In the genomic region with DNA sequence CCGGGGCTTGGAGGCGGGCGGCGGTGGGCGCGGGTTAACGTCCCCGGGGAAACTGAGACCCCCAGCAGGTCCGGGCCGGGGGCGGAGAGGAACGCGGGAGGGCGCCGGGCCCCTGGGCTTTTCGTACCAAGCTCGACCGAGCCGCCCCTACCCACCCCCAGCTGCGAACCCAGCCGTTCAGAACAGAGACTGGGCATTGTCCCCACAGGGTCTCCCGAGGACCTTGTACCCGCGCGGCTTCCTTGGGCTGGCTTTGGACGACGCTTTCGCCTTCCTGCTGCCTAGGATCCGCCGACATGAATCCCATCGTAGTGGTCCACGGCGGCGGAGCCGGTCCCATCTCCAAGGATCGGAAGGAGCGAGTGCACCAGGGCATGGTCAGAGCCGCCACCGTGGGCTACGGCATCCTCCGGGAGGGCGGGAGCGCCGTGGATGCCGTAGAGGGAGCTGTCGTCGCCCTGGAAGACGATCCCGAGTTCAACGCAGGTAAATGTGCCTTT, we compare ENCODE assay signal across 1 cellular context.
TF ChIP-seq lines count a peak whose summit lies in the region.

No MANE protein-coding gene starts in this region.

TF ChIP-seq in IMR-90, 13 proteins besides CTCF, POLR2A, EP300 and RAD21 (continued from another document):
- TF ChIP-seq CHD1 (IDR thresholded peaks at IDR 0.05; ENCODE audit: low read depth, low read length) (no peak), RCOR1 (IDR thresholded peaks at IDR 0.05; ENCODE audit: insufficient replicate concordance, low read length) (no peak), MXI1 (IDR thresholded peaks at IDR 0.05; ENCODE audit: borderline replicate concordance, low read depth, low read length) (no peak), FOS (IDR thresholded peaks at IDR 0.05; ENCODE audit: low read depth, low read length) (no peak), MAZ (IDR thresholded peaks at IDR 0.05; ENCODE audit: borderline replicate concordance, low read depth, low read length) (no peak), MAFK (IDR thresholded peaks at IDR 0.05; ENCODE audit: low read depth, low read length) (no peak), CEBPB (IDR thresholded peaks at IDR 0.05; ENCODE audit: low read depth, low read length) (no peak)
- TF ChIP-seq, protein P1, sequence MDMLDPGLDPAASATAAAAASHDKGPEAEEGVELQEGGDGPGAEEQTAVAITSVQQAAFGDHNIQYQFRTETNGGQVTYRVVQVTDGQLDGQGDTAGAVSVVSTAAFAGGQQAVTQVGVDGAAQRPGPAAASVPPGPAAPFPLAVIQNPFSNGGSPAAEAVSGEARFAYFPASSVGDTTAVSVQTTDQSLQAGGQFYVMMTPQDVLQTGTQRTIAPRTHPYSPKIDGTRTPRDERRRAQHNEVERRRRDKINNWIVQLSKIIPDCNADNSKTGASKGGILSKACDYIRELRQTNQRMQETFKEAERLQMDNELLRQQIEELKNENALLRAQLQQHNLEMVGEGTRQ (IDR thresholded peaks at IDR 0.05; ENCODE audit: low read depth, low read length): no peak
